Comparison of ENCODE assay signal across 8 cellular contexts in genomic region chr1:153670859-153671622, GRCh38. TPM values are rescaled to one million over a fixed set of nuclear protein-coding genes. Genes with fewer than 3 reads are reported as not detected.
DNase-seq lines count a peak whose midpoint lies in the region; ATAC-seq, FAIRE-seq and TF ChIP-seq lines count a peak whose summit lies in the region.

Gene ILF2, minus strand, starts transcription at chr1:153670993. Its CDS starts 71 bp downstream, at chr1:153670922.

- H3K27me3 ChIP-seq in astrocyte (ENCODE audit: insufficient read depth, low read length) = no peaks in the 10 kb centered on the region
- no peaks in the 10 kb centered on the region for H3K27me3 ChIP-seq in rectal smooth muscle tissue (ENCODE audit: control insufficient read depth, insufficient read depth, low read length)

- no peak within 1 kb of the TSS for H3K4me3 Mint-ChIP-seq in astrocyte (ENCODE audit: unreplicated experiment)

- H3K4me2 ChIP-seq in astrocyte (ENCODE audit: low read length) = peak within 1 kb of the TSS; percentile 97

- H3K27ac ChIP-seq in astrocyte (ENCODE audit: low read depth, low read length) = peak within 1 kb of the TSS; percentile 91
- H3K27ac ChIP-seq in rectal smooth muscle tissue (ENCODE audit: low read depth, low read length) = peak within 1 kb of the TSS; percentile 84

- H3K9me3 Mint-ChIP-seq in astrocyte (ENCODE audit: unreplicated experiment) = no peaks in the 10 kb centered on the region

- H3K36me3 ChIP-seq in astrocyte (ENCODE audit: insufficient read depth, low read length) (peaks cover 29% of the 10 kb centered on the region), rectal smooth muscle tissue (ENCODE audit: control insufficient read depth, insufficient read depth, low read length) (peaks cover 15% of the 10 kb centered on the region)

- ATAC-seq in GM18499 (IDR thresholded peaks at IDR 0.05; ENCODE audit: insufficient read depth, unreplicated experiment) (peak; percentile 88), HG02943 (IDR thresholded peaks at IDR 0.05; ENCODE audit: low read depth, unreplicated experiment) (peak; percentile 95)

- DNase-seq in NCI-H187 (lab: John Stamatoyannopoulos, UW) (peak; percentile 99 to 100), astrocyte (ENCODE audit: low read depth) (peak; percentile 100), hepatic stellate cell (ENCODE audit: low spot score) (peak; percentile 99), cortex of kidney (lab: John Stamatoyannopoulos, UW) (no peak)

- H3K36me3 Mint-ChIP-seq in astrocyte (ENCODE audit: low read depth, unreplicated experiment) = peaks cover 11% of the 10 kb centered on the region

- H3K9me3 ChIP-seq in astrocyte (ENCODE audit: insufficient read depth, low read depth, low read length) = no peaks in the 10 kb centered on the region

- peaks cover 36% of the 10 kb centered on the region for H4K20me1 ChIP-seq in astrocyte (ENCODE audit: insufficient read depth, low read length)

- peaks cover 17% of the 10 kb centered on the region for H3K4me1 ChIP-seq in astrocyte (ENCODE audit: insufficient read depth, low read length)
- H3K4me1 ChIP-seq in rectal smooth muscle tissue (ENCODE audit: control insufficient read depth, insufficient read depth, low read length) = peaks cover 8% of the 10 kb centered on the region

- peak; percentile 98 for FAIRE-seq in astrocyte (lab: Jason Lieb, UNC)

- H3K4me1 Mint-ChIP-seq in astrocyte (ENCODE audit: low read depth, unreplicated experiment) = peaks cover 11% of the 10 kb centered on the region

- intact Hi-C loops in T-helper 2 cell treated with Interferon-gamma antibody and Interleukin-4, amounts not matched to agents 100 ng/mL and 5 ng/mL, for 36 hours (cut with micrococcal nuclease) = loop anchor here (1.0 to 10.0 kb wide), 8 partner anchors 13 to 656 kb away; partner anchors contain the start of genes ATP8B2, CHTOP, CREB3L4 and HAX1

- peak within 1 kb of the TSS; percentile 64 for H2AFZ ChIP-seq in astrocyte (ENCODE audit: low read depth, low read length)

- peak within 1 kb of the TSS; percentile 97 for H3K9ac ChIP-seq in astrocyte (ENCODE audit: low read length)
- H3K9ac ChIP-seq in rectal smooth muscle tissue (ENCODE audit: low read length) = peak within 1 kb of the TSS; percentile 82

- H3K4me3 ChIP-seq in astrocyte (ENCODE audit: insufficient read depth, low read depth, low read length) (peak within 1 kb of the TSS; percentile 94), rectal smooth muscle tissue (ENCODE audit: low read length) (peak within 1 kb of the TSS; percentile 95)

- TF ChIP-seq CTCF in astrocyte (IDR thresholded peaks at IDR 0.05; ENCODE audit: insufficient read depth, low read depth, low read length) = no peak

- H3K79me2 ChIP-seq in astrocyte (ENCODE audit: insufficient read depth, low read length) = peaks cover 43% of the 10 kb centered on the region

- H3K27me3 Mint-ChIP-seq in astrocyte (ENCODE audit: low read depth, unreplicated experiment) = no peaks in the 10 kb centered on the region

- no peak within 1 kb of the TSS for H3K27ac Mint-ChIP-seq in astrocyte (ENCODE audit: unreplicated experiment)

RNA-seq across cellular contexts. Expression of gene ILF2, which starts in this region (rescaled TPM):
- 225 and 226 TPM in 2 replicates for total RNA-seq in T-helper 2 cell treated with Interferon-gamma antibody and Interleukin-4, amounts not matched to agents 100 ng/mL and 5 ng/mL, for 36 hours
- total RNA-seq in astrocyte = 176 and 185 TPM in 2 replicates
